Comparison of ENCODE assay signal across 2 cellular contexts in the genomic region with DNA sequence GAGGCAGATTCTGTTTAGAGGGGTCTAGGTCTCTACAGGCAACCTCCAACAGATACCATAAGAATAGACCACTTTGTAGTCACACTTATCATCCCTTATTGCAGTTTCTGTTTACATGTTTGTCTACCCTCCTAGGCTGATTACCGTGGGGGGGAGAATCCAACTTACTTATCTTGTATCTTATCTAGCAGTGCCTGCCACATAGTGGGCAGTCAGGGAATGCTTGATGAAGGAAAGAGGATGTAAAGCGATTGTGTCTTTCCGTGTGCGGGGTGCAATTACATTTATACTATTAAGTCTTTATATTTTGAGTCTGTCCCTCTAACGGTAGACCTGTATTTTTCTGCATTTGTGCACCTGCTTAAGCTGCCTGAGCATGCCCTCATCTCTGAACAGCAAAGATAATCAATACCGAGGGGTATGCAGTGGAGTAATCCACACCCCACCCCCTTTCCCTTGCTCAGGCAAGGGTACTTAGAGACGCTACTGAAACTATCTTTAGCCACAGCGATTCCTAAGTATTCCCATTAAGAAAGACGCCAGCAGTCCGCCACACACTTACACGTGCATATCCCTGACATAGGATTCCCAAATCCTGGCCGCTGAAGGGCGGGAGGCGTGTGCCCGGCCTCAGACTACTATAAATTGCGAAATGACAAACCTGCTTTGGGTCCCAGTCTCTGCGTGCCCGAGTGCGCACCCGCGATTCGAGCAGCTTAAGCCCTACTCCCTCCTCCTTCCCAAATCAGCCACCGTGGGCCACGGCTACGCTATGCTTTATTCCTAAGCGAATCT.
A peak's percentile ranks its signal among the peaks of the same experiment; 100 is the strongest.
TF ChIP-seq lines count a peak whose summit lies in the region.

No MANE protein-coding gene starts in this region.

TF ChIP-seq in K562, 482 proteins besides CTCF, POLR2A, EP300 and RAD21 (continues in another document):
- TF ChIP-seq, protein P1, sequence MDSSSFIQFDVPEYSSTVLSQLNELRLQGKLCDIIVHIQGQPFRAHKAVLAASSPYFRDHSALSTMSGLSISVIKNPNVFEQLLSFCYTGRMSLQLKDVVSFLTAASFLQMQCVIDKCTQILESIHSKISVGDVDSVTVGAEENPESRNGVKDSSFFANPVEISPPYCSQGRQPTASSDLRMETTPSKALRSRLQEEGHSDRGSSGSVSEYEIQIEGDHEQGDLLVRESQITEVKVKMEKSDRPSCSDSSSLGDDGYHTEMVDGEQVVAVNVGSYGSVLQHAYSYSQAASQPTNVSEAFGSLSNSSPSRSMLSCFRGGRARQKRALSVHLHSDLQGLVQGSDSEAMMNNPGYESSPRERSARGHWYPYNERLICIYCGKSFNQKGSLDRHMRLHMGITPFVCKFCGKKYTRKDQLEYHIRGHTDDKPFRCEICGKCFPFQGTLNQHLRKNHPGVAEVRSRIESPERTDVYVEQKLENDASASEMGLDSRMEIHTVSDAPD (CRISPR knock-in tag; IDR thresholded peaks at IDR 0.05): no peak
- TF ChIP-seq, protein P2, sequence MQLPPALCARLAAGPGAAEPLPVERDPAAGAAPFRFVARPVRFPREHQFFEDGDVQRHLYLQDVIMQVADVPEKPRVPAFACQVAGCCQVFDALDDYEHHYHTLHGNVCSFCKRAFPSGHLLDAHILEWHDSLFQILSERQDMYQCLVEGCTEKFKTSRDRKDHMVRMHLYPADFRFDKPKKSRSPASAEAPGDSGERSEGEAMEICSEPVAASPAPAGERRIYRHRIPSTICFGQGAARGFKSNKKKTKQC (CRISPR knock-in tag; IDR thresholded peaks at IDR 0.05): no peak
- TF ChIP-seq HSF4 (CRISPR knock-in tag; IDR thresholded peaks at IDR 0.05; ENCODE audit: borderline replicate concordance): no peak
- TF ChIP-seq HDAC8 (tag; IDR thresholded peaks at IDR 0.05): no peak
- no peak for TF ChIP-seq ZFP30 (CRISPR knock-in tag; IDR thresholded peaks at IDR 0.05; ENCODE audit: borderline replicate concordance)
- no peak for TF ChIP-seq ZNF785 (CRISPR knock-in tag; IDR thresholded peaks at IDR 0.05)
- peak in 1 of 2 experiments; percentile 10; a peak in 2 of 4 replicates for TF ChIP-seq KDM1A (IDR thresholded peaks at IDR 0.05)
- no peak for TF ChIP-seq ZNF589 (CRISPR knock-in tag; IDR thresholded peaks at IDR 0.05; ENCODE audit: low read depth)
- no peak for TF ChIP-seq ZNF23 (CRISPR knock-in tag; IDR thresholded peaks at IDR 0.05)
- no peak for TF ChIP-seq PTRF (tag; IDR thresholded peaks at IDR 0.05)
- TF ChIP-seq ARID1B (IDR thresholded peaks at IDR 0.05): peak; percentile 14; the same call in 1 of the 2 replicates
- 0 out of 2 replicates have a peak, but pooled peaks have one; percentile 33 for TF ChIP-seq FOXJ2 (tag; IDR thresholded peaks at IDR 0.05)
- TF ChIP-seq ZNF324 (CRISPR knock-in tag; IDR thresholded peaks at IDR 0.05): no peak
- no peak for TF ChIP-seq ZSCAN29 (IDR thresholded peaks at IDR 0.05)
- TF ChIP-seq USF2 (CRISPR knock-in tag; IDR thresholded peaks at IDR 0.05): no peak
- no peak for TF ChIP-seq PYGO2 (tag; IDR thresholded peaks at IDR 0.05)
- TF ChIP-seq, protein P3, sequence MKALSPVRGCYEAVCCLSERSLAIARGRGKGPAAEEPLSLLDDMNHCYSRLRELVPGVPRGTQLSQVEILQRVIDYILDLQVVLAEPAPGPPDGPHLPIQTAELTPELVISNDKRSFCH (CRISPR knock-in tag; IDR thresholded peaks at IDR 0.05): no peak
- TF ChIP-seq, protein P3 (tag; IDR thresholded peaks at IDR 0.05): 0 out of 2 replicates have a peak, but pooled peaks have one; percentile 50
- TF ChIP-seq NR4A1 (CRISPR knock-in tag; IDR thresholded peaks at IDR 0.05): no peak
- 0 out of 2 replicates have a peak, but pooled peaks have one; percentile 14 for TF ChIP-seq NR4A1 (tag; IDR thresholded peaks at IDR 0.05)
- TF ChIP-seq DMBX1 (CRISPR knock-in tag; IDR thresholded peaks at IDR 0.05; ENCODE audit: borderline replicate concordance): no peak
- no peak for TF ChIP-seq ZNF311 (CRISPR knock-in tag; IDR thresholded peaks at IDR 0.05)
- TF ChIP-seq TARDBP (IDR thresholded peaks at IDR 0.05): no peak
- TF ChIP-seq ZNF140 (CRISPR knock-in tag; IDR thresholded peaks at IDR 0.05): no peak
- TF ChIP-seq MXI1 (IDR thresholded peaks at IDR 0.05; ENCODE audit: low read depth, low read length): no peak
- no peak for TF ChIP-seq GTF2E2 (tag; IDR thresholded peaks at IDR 0.05)
- no peak for TF ChIP-seq OTX1 (CRISPR knock-in tag; IDR thresholded peaks at IDR 0.05)
- TF ChIP-seq ZNF175 (CRISPR knock-in tag; IDR thresholded peaks at IDR 0.05; ENCODE audit: low read depth): no peak
- TF ChIP-seq, protein P4, sequence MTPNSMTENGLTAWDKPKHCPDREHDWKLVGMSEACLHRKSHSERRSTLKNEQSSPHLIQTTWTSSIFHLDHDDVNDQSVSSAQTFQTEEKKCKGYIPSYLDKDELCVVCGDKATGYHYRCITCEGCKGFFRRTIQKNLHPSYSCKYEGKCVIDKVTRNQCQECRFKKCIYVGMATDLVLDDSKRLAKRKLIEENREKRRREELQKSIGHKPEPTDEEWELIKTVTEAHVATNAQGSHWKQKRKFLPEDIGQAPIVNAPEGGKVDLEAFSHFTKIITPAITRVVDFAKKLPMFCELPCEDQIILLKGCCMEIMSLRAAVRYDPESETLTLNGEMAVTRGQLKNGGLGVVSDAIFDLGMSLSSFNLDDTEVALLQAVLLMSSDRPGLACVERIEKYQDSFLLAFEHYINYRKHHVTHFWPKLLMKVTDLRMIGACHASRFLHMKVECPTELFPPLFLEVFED (CRISPR knock-in tag; conservative IDR thresholded peaks at IDR 0.05): no peak
- no peak for TF ChIP-seq ZNF699 (CRISPR knock-in tag; IDR thresholded peaks at IDR 0.05; ENCODE audit: insufficient replicate concordance)
- TF ChIP-seq C11orf30 (IDR thresholded peaks at IDR 0.05; ENCODE audit: low read depth): no peak
- TF ChIP-seq ZNF551 (CRISPR knock-in tag; IDR thresholded peaks at IDR 0.05): no peak
- no peak for TF ChIP-seq ZNF75A (CRISPR knock-in tag; IDR thresholded peaks at IDR 0.05)
- TF ChIP-seq PHF8 (IDR thresholded peaks at IDR 0.05; ENCODE audit: borderline replicate concordance, low read length): peak; percentile 55; the same call in 1 of the 2 replicates
- TF ChIP-seq SRSF3 (IDR thresholded peaks at IDR 0.05; ENCODE audit: insufficient read depth, low read length): no peak
- no peak for TF ChIP-seq FOXK2 (conservative IDR thresholded peaks at IDR 0.05 in 1 of 2, IDR thresholded peaks at IDR 0.05 in 1 of 2; ENCODE audit: low read depth in 2 of 2)
- TF ChIP-seq ZSCAN32 (CRISPR knock-in tag; IDR thresholded peaks at IDR 0.05): no peak
- TF ChIP-seq ETV5 (CRISPR knock-in tag; IDR thresholded peaks at IDR 0.05; ENCODE audit: low read depth): no peak
- TF ChIP-seq BRF1 (IDR thresholded peaks at IDR 0.05; ENCODE audit: borderline replicate concordance, extremely low read depth, insufficient read length): no peak
- peak; percentile 96 for TF ChIP-seq CEBPB (tag; IDR thresholded peaks at IDR 0.05)
- TF ChIP-seq RFX7 (CRISPR knock-in tag; IDR thresholded peaks at IDR 0.05): no peak

TF ChIP-seq in HepG2, 621 proteins besides CTCF, POLR2A, EP300 and RAD21:
- peak; percentile 93; the same call in 1 of the 2 replicates for TF ChIP-seq ZNF75D (CRISPR knock-in tag; IDR thresholded peaks at IDR 0.05; ENCODE audit: borderline replicate concordance)
- no peak for TF ChIP-seq ISL2 (CRISPR knock-in tag; IDR thresholded peaks at IDR 0.05)
- TF ChIP-seq NR2F2 (IDR thresholded peaks at IDR 0.05; ENCODE audit: borderline replicate concordance, low read depth): 0 out of 2 replicates have a peak, but pooled peaks have one; percentile 8
- no peak for TF ChIP-seq IKZF1 (IDR thresholded peaks at IDR 0.05)
- TF ChIP-seq ZNF296 (CRISPR knock-in tag; conservative IDR thresholded peaks at IDR 0.05): no peak; the same call in 1 of the 2 replicates
- TF ChIP-seq RCOR2 (CRISPR knock-in tag; IDR thresholded peaks at IDR 0.05): no peak
- TF ChIP-seq ZNF564 (CRISPR knock-in tag; IDR thresholded peaks at IDR 0.05): no peak
- 0 out of 2 replicates have a peak, but pooled peaks have one; percentile 1 for TF ChIP-seq ZNF850 (CRISPR knock-in tag; conservative IDR thresholded peaks at IDR 0.05)
- no peak for TF ChIP-seq AGO1 (IDR thresholded peaks at IDR 0.05; ENCODE audit: low read depth, low read length, poor library complexity, severe bottlenecking)
- TF ChIP-seq ZNF766 (CRISPR knock-in tag; IDR thresholded peaks at IDR 0.05; ENCODE audit: borderline replicate concordance): no peak
- no peak for TF ChIP-seq ZBTB26 (CRISPR knock-in tag; IDR thresholded peaks at IDR 0.05; ENCODE audit: borderline replicate concordance)
- TF ChIP-seq ZNF670 (CRISPR knock-in tag; IDR thresholded peaks at IDR 0.05; ENCODE audit: borderline replicate concordance): no peak
- peak; percentile 55; the same call in 1 of the 2 replicates for TF ChIP-seq CEBPG (CRISPR knock-in tag; IDR thresholded peaks at IDR 0.05)
- TF ChIP-seq MED8 (CRISPR knock-in tag; IDR thresholded peaks at IDR 0.05; ENCODE audit: insufficient replicate concordance): no peak
- no peak for TF ChIP-seq SOX13 (IDR thresholded peaks at IDR 0.05)
- no peak for TF ChIP-seq SOX13 (CRISPR knock-in tag; conservative IDR thresholded peaks at IDR 0.05 in 1 of 2, IDR thresholded peaks at IDR 0.05 in 1 of 2)
- no peak for TF ChIP-seq PITX1 (CRISPR knock-in tag; IDR thresholded peaks at IDR 0.05)
- TF ChIP-seq CEBPB (IDR thresholded peaks at IDR 0.05; ENCODE audit: borderline replicate concordance, low read depth, low read length): peak; percentile 73
